In genomic region chr11:8671651-8672062, GRCh38 we compare ENCODE assay signal across 9 cellular contexts. TPM values are rescaled to one million over a fixed set of nuclear protein-coding genes. Genes with fewer than 3 reads are reported as not detected.
A peak's percentile ranks its signal among the peaks of the same experiment; 100 is the strongest.
DNase-seq lines count a peak whose midpoint lies in the region; ATAC-seq, FAIRE-seq and TF ChIP-seq lines count a peak whose summit lies in the region.
"Had no signal": no experiment of that assay in that cellular context is flagged by ENCODE, and none has a peak within 500 bp of the region (broad histone marks: within the 10 kb centered on the region; RNA-seq: fewer than 3 reads in every experiment).

No MANE protein-coding gene starts in this region.

- H3K23ac ChIP-seq in neuronal stem cell (ENCODE audit: low read depth, low read length, poor library complexity) = no peak overlapping the region

- no peak for FAIRE-seq in endothelial cell of umbilical vein (lab: Jason Lieb, UNC)

- H3K4me1 ChIP-seq in BLaER1 = peaks cover 8% of the 10 kb centered on the region
- peaks cover 18% of the 10 kb centered on the region for H3K4me1 ChIP-seq in endothelial cell of umbilical vein (ENCODE audit: control insufficient read depth, extremely low read depth, insufficient read depth, low read length)
- peaks cover 10 to 30% of the 10 kb centered on the region in 2 donors for H3K4me1 ChIP-seq in neuronal stem cell (ENCODE audit: control insufficient read depth in 2 of 2, insufficient read depth in 1 of 2, low read depth in 1 of 2, low read length in 2 of 2)

- no peaks in the 10 kb centered on the region for H3K79me2 ChIP-seq in endothelial cell of umbilical vein (ENCODE audit: control insufficient read depth, insufficient read depth, low read length)

- no TSS peak for BruUV-seq in endothelial cell of umbilical vein (replicated peaks; lab: Mats Ljungman, UMichigan)

- H2BK15ac ChIP-seq in neuronal stem cell (ENCODE audit: low read length) = no peak overlapping the region

- POLR2A ChIA-PET in endothelial cell of umbilical vein (lab: Charles Lee) = interaction anchor here (1.1 kb wide), 1 partner anchor 10 kb away, joined by 3 read pairs; the partner anchor contains the start of genes RPL27A and TRIM66

- peak overlapping the region; percentile 35 for H2BK120ac ChIP-seq in neuronal stem cell (ENCODE audit: low read depth, low read length)

- no peak overlapping the region for H3K4ac ChIP-seq in neuronal stem cell (ENCODE audit: low read length)

- H3K9me3 ChIP-seq in BLaER1 = no peaks in the 10 kb centered on the region
- no peaks in the 10 kb centered on the region for H3K9me3 ChIP-seq in endothelial cell of umbilical vein (replicated peaks; ENCODE audit: control insufficient read depth, insufficient read depth, low read length)
- no peaks in the 10 kb centered on the region for H3K9me3 ChIP-seq in neuronal stem cell (replicated peaks in 1 of 2; ENCODE audit: control insufficient read depth in 2 of 2, insufficient read depth in 1 of 2, low read depth in 1 of 2, low read length in 2 of 2)

- no peak overlapping the region for H3K9ac ChIP-seq in BLaER1
- peak overlapping the region; percentile 53 for H3K9ac ChIP-seq in endothelial cell of umbilical vein (replicated peaks; ENCODE audit: extremely low read depth, insufficient read depth, low read length)
- no peak overlapping the region for H3K9ac ChIP-seq in neuronal stem cell (ENCODE audit: low read depth, low read length, poor library complexity)

- H3K27ac ChIP-seq in BLaER1 (no peak overlapping the region; the same call in 1 of the 2 replicates), endothelial cell of umbilical vein (ENCODE audit: insufficient read depth, low read depth, low read length) (peak overlapping the region; percentile 78), neuronal stem cell (replicated peaks; ENCODE audit: low read length) (peak overlapping the region; percentile 89)

- peak overlapping the region; percentile 16 for H4K91ac ChIP-seq in neuronal stem cell (ENCODE audit: low read depth, low read length, poor library complexity)

- no peaks in the 10 kb centered on the region for H3K27me3 ChIP-seq in BLaER1
- H3K27me3 ChIP-seq in endothelial cell of umbilical vein (ENCODE audit: control insufficient read depth in 2 of 2, insufficient read depth in 2 of 2, low read length in 2 of 2) = no peaks in the 10 kb centered on the region
- no peaks in the 10 kb centered on the region for H3K27me3 ChIP-seq in neuronal stem cell (ENCODE audit: control insufficient read depth in 3 of 3, insufficient read depth in 3 of 3, low read depth in 1 of 3, low read length in 3 of 3)

- dilution Hi-C loops in endothelial cell of umbilical vein (cut with MboI; ENCODE audit: extremely low pct_ligation_motif_present, low sequenced_read_pairs) = no loop called here

- no CpG with 5 or more reads among the region's 1 CpG for WGBS in neuronal stem cell (ENCODE audit: extremely low coverage in 2 of 2, insufficient read length in 2 of 2, insufficient replicate concordance in 1 of 2), 2 donors

- peak overlapping the region; percentile 22 for H2BK5ac ChIP-seq in neuronal stem cell (ENCODE audit: low read length)

- H3K36me3 ChIP-seq in BLaER1 = peaks cover 10% of the 10 kb centered on the region; the same call in 1 of the 2 replicates
- H3K36me3 ChIP-seq in endothelial cell of umbilical vein (ENCODE audit: control insufficient read depth in 2 of 2, extremely low read depth in 1 of 2, insufficient read depth in 2 of 2, low read length in 2 of 2) = peaks cover 0 to 2% of the 10 kb centered on the region in 2 experiments
- no peaks in the 10 kb centered on the region for H3K36me3 ChIP-seq in neuronal stem cell (replicated peaks in 1 of 2; ENCODE audit: control insufficient read depth in 2 of 2, insufficient read depth in 2 of 2, low read length in 2 of 2)

- H3K18ac ChIP-seq in neuronal stem cell (ENCODE audit: low read length) = peak overlapping the region; percentile 48

- intact Hi-C loops in endothelial cell of umbilical vein (cut with micrococcal nuclease) = loop anchor here (1.0 kb wide), 1 partner anchor 11 kb away; the partner anchor contains the start of genes RPL27A and TRIM66

- no peak for TF ChIP-seq CTCF in endothelial cell of umbilical vein (IDR thresholded peaks at IDR 0.05; ENCODE audit: extremely low read depth in 1 of 2, insufficient read depth in 1 of 2, low read depth in 1 of 2, low read length in 2 of 2)

- H3K79me1 ChIP-seq in neuronal stem cell (ENCODE audit: low read depth, low read length) = no peaks in the 10 kb centered on the region

- H2BK12ac ChIP-seq in neuronal stem cell (ENCODE audit: low read length) = peak overlapping the region; percentile 66

- DNase-seq in NCI-H2171 treated with DMSO at 0.1 percent for 48 hours (lab: John Stamatoyannopoulos, UW) (peak; percentile 84), endothelial cell of umbilical vein (ENCODE audit: low read depth, low spot score) (no peak), neuronal stem cell (ENCODE audit: low spot score) (no peak), NOMO-1 treated with DMSO at 0.1 percent for 48 hours (lab: John Stamatoyannopoulos, UW; ENCODE audit: unreplicated experiment) (no peak)
- no peak for DNase-seq in activated CD8-positive, alpha-beta memory T cell treated with anti-CD3 and anti-CD28 coated beads for 24 hours
- DNase-seq: activated T-cell treated with anti-CD3 and anti-CD28 coated beads, Interleukin-2, amount 50 U/mL, for 4 hours had no signal

- no peak for TF ChIP-seq POLR2A in endothelial cell of umbilical vein (IDR thresholded peaks at IDR 0.05; ENCODE audit: low read depth, low read length)

- H3K9me1 ChIP-seq in endothelial cell of umbilical vein (replicated peaks; ENCODE audit: control insufficient read depth, extremely low read depth, insufficient read depth, low read length) = no peaks in the 10 kb centered on the region

- H2AFZ ChIP-seq in endothelial cell of umbilical vein (ENCODE audit: low read depth, low read length) (peak overlapping the region; percentile 78), neuronal stem cell (ENCODE audit: low read length) (peak overlapping the region; percentile 43)

- H4K20me1 ChIP-seq in BLaER1 (no peaks in the 10 kb centered on the region), endothelial cell of umbilical vein (replicated peaks; ENCODE audit: control insufficient read depth, extremely low read depth, insufficient read depth, low read length) (no peaks in the 10 kb centered on the region)

- H3K4me3 ChIP-seq in BLaER1 = no peak overlapping the region
- no peak overlapping the region for H3K4me3 ChIP-seq in endothelial cell of umbilical vein (replicated peaks in 1 of 3; ENCODE audit: insufficient read depth in 1 of 3, low read depth in 1 of 3, low read length in 3 of 3)
- H3K4me3 ChIP-seq in neuronal stem cell (ENCODE audit: low read length in 2 of 2) = no peak overlapping the region

- no peak overlapping the region for H4K8ac ChIP-seq in neuronal stem cell (ENCODE audit: low read depth, low read length)

- CTCF ChIA-PET in endothelial cell of umbilical vein (lab: Charles Lee) = interaction anchor here (1.2 to 1.7 kb wide), 4 partner anchors 9 to 288 kb away, joined by 3 to 17 read pairs (median 4); partner anchors contain the start of genes RPL27A and TRIM66

- ATAC-seq in GM21423 (IDR thresholded peaks at IDR 0.05; ENCODE audit: unreplicated experiment) (no peak), HG02610 (IDR thresholded peaks at IDR 0.05; ENCODE audit: unreplicated experiment) (no peak)
- ATAC-seq: activated T-cell treated with anti-CD3 and anti-CD28 coated beads, Interleukin-2, amount 50 U/mL, for 4 hours had no signal

- H3K4me2 ChIP-seq in BLaER1 = 0 out of 2 replicates have a peak overlapping the region, but pooled peaks have one; percentile 0
- H3K4me2 ChIP-seq in endothelial cell of umbilical vein (ENCODE audit: insufficient read depth, low read length) = peak overlapping the region; percentile 75
- no peak overlapping the region for H3K4me2 ChIP-seq in neuronal stem cell (ENCODE audit: insufficient read depth, low read length, poor library complexity, severe bottlenecking)

- no peak overlapping the region for H3K14ac ChIP-seq in neuronal stem cell (ENCODE audit: low read length)

- H2AK5ac ChIP-seq in neuronal stem cell (ENCODE audit: low read depth, low read length) = no peak overlapping the region

TF ChIP-seq in endothelial cell of umbilical vein, 7 proteins besides CTCF, POLR2A, EP300 and RAD21 (continues in another document):
- TF ChIP-seq JUN (IDR thresholded peaks at IDR 0.05; ENCODE audit: borderline replicate concordance, insufficient read depth, insufficient read length, low read depth) (no peak), EZH2 (IDR thresholded peaks at IDR 0.05; ENCODE audit: borderline replicate concordance, low read depth, low read length, severe bottlenecking) (no peak), FOS (IDR thresholded peaks at IDR 0.05; ENCODE audit: borderline replicate concordance, insufficient read depth, low read length) (no peak), POLR2AphosphoS5 (IDR thresholded peaks at IDR 0.05; ENCODE audit: insufficient read depth, low read depth, low read length) (no peak), GATA2 (IDR thresholded peaks at IDR 0.05; ENCODE audit: insufficient read depth, insufficient read length, low read depth, low read length) (no peak), MYC (IDR thresholded peaks at IDR 0.05; ENCODE audit: low read depth, low read length) (no peak)

RNA-seq across cellular contexts. Expression of gene TRIM66, which starts 10.8 kb away (rescaled TPM):
- 8.6 and 11.7 TPM in 2 replicates for total RNA-seq in endothelial cell of umbilical vein
- polyA plus RNA-seq in endothelial cell of umbilical vein = 5.1 and 5.5 TPM in 2 replicates
- 2.4 and 3.2 TPM in 2 replicates for polyA plus RNA-seq in endothelial cell of umbilical vein (2011; cell fraction: cytosol; rRNA removed)
- 28.0 and 29.1 TPM in 2 replicates for polyA plus RNA-seq in endothelial cell of umbilical vein (2011; cell fraction: nucleus; rRNA removed)
- polyA plus RNA-seq in endothelial cell of umbilical vein (2012) = 4.6 and 5.0 TPM in 2 replicates
- 15.5 and 20.2 TPM in 2 replicates for polyA minus RNA-seq in endothelial cell of umbilical vein
- 3.9 TPM for polyA minus RNA-seq in endothelial cell of umbilical vein (2011; cell fraction: cytosol; rRNA and poly(A)+ RNA removed)
- 16.5 and 30.4 TPM in 2 replicates for polyA minus RNA-seq in endothelial cell of umbilical vein (2011; cell fraction: nucleus; rRNA and poly(A)+ RNA removed)
- polyA plus RNA-seq in neuronal stem cell (2013, experiment 1 of 2) = 1.3 TPM
- 1.3 TPM for polyA plus RNA-seq in neuronal stem cell (2013, experiment 2 of 2)

RNA-seq across cellular contexts. Expression of gene RPL27A, which starts 10.9 kb away (rescaled TPM):
- total RNA-seq in endothelial cell of umbilical vein = 952 and 1,303 TPM in 2 replicates
- 1,047 and 1,363 TPM in 2 replicates for polyA plus RNA-seq in endothelial cell of umbilical vein
- 1,329 and 1,448 TPM in 2 replicates for polyA plus RNA-seq in endothelial cell of umbilical vein (2011; cell fraction: cytosol; rRNA removed)
- 314 and 358 TPM in 2 replicates for polyA plus RNA-seq in endothelial cell of umbilical vein (2011; cell fraction: nucleus; rRNA removed)
- 1,567 and 2,454 TPM in 2 replicates for polyA plus RNA-seq in endothelial cell of umbilical vein (2012)
- polyA minus RNA-seq in endothelial cell of umbilical vein = 388 and 392 TPM in 2 replicates
- 855 TPM for polyA minus RNA-seq in endothelial cell of umbilical vein (2011; cell fraction: cytosol; rRNA and poly(A)+ RNA removed)
- polyA minus RNA-seq in endothelial cell of umbilical vein (2011; cell fraction: nucleus; rRNA and poly(A)+ RNA removed) = 174 and 196 TPM in 2 replicates
- 2,211 TPM for polyA plus RNA-seq in neuronal stem cell (2013, experiment 1 of 2)
- 2,173 TPM for polyA plus RNA-seq in neuronal stem cell (2013, experiment 2 of 2)
